ENCODE assay signal across 17 cellular contexts in the genomic region with DNA sequence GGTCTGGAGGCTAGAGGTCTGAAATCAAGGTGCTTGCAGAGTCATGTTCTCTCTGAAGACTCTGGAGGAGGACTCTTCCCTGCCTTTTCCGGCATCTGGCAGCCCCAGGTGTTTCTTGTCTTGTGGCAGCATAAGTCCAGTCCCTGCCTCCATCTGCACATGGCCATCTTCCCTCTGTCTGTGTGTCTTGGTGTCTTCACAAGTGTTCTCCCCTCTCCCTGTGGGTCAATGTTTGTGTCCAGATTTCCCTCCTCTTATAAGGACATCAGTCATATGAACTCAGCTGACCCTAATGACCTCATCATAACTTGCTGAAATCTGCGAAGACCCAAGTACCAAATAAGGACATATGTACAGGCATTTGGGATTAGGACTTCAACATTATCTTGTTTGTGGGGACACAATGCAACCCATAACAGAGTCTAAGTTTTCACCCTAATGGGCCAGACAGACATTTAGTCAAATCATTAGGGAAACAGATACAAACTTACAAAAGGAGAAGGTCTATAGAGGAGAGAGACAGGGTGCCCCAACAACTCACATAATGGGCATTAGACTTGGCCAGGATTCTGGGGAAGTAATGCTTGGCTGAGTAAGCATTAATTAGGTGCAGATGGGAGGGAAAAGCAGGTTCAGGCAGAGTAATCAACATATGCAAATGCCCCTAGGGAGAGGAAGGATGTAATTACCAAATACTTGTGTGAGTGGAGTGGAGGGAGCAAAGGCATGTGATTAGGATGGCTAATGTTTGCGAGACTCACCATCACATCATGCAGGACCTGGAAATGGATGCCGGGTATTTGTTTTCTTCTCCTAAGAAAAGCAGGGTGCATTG.
DNase-seq lines count a peak whose midpoint lies in the region; ATAC-seq lines count a peak whose summit lies in the region.
"Had no signal": no experiment of that assay in that cellular context is flagged by ENCODE, and none has a peak within 500 bp of the region (broad histone marks: within the 10 kb centered on the region; RNA-seq: fewer than 3 reads in every experiment).

No MANE protein-coding gene starts in this region.

- DNase-seq in AG08395 (ENCODE audit: low spot score) (peak; percentile 55), GM03348 (ENCODE audit: low spot score) (peak; percentile 21), NCI-H526 treated with DMSO at 0.1 percent for 48 hours (lab: John Stamatoyannopoulos, UW) (peak; percentile 57), fibroblast of peridontal ligament (ENCODE audit: extremely low read depth) (peak; percentile 87), NCI-H1092 (lab: John Stamatoyannopoulos, UW) (no peak)
- no peak for DNase-seq in activated CD4-positive, alpha-beta T cell treated with anti-CD3 and anti-CD28 coated beads, Interleukin-2, amount 10 ng/mL, durations not matched to agents 7 days and 5 days
- DNase-seq in activated CD8-positive, alpha-beta memory T cell treated with anti-CD3 and anti-CD28 coated beads, Interleukin-2, amount 50 U/mL, for 48 hours = no peak
- DNase-seq: CD4-positive, CD25-positive, alpha-beta regulatory T cell; effector memory CD4-positive, alpha-beta T cell; hypothalamus; midbrain; NCI-H774; stimulated activated CD4-positive, alpha-beta T cell treated with anti-CD3 and anti-CD28 coated beads, Interleukin-4, amount 100 ng/mL, for 24 hours; stimulated activated naive CD8-positive, alpha-beta T cell treated with anti-CD3 and anti-CD28 coated beads, Interleukin-15, amount 100 ng/mL, for 72 hours had no signal

- no peak overlapping the region for H3K27ac Mint-ChIP-seq in activated CD4-positive, alpha-beta T cell treated with anti-CD3 and anti-CD28 coated beads, Interleukin-2, amount 10 ng/mL, durations not matched to agents 7 days and 5 days
- H3K27ac Mint-ChIP-seq: CD4-positive, CD25-positive, alpha-beta regulatory T cell; progenitor cell of endocrine pancreas had no signal

- H3K9me3 Mint-ChIP-seq in activated CD4-positive, alpha-beta T cell treated with anti-CD3 and anti-CD28 coated beads, Interleukin-2, amount 10 ng/mL, durations not matched to agents 7 days and 5 days = peaks cover 3% of the 10 kb centered on the region
- H3K9me3 Mint-ChIP-seq: CD4-positive, CD25-positive, alpha-beta regulatory T cell had no signal

- H3K36me3 Mint-ChIP-seq in activated CD4-positive, alpha-beta T cell treated with anti-CD3 and anti-CD28 coated beads, Interleukin-2, amount 10 ng/mL, durations not matched to agents 7 days and 5 days (ENCODE audit: low read depth) = no peaks in the 10 kb centered on the region
- H3K36me3 Mint-ChIP-seq: CD4-positive, CD25-positive, alpha-beta regulatory T cell had no signal

- no peaks in the 10 kb centered on the region for H3K4me1 Mint-ChIP-seq in activated CD4-positive, alpha-beta T cell treated with anti-CD3 and anti-CD28 coated beads, Interleukin-2, amount 10 ng/mL, durations not matched to agents 7 days and 5 days
- H3K4me1 Mint-ChIP-seq: stimulated activated naive CD8-positive, alpha-beta T cell treated with anti-CD3 and anti-CD28 coated beads, Interleukin-15, amount 100 ng/mL, for 72 hours had no signal

- CTCF ChIA-PET in activated CD4-positive, alpha-beta T cell treated with anti-CD3 and anti-CD28 coated beads, Interleukin-2, amount 10 ng/mL, durations not matched to agents 7 days and 5 days (lab: Charles Lee) = no interaction called here

- no peaks in the 10 kb centered on the region for H3K27me3 Mint-ChIP-seq in activated CD4-positive, alpha-beta T cell treated with anti-CD3 and anti-CD28 coated beads, Interleukin-2, amount 10 ng/mL, durations not matched to agents 7 days and 5 days
- H3K27me3 Mint-ChIP-seq: CD4-positive, CD25-positive, alpha-beta regulatory T cell; stimulated activated naive CD8-positive, alpha-beta T cell treated with anti-CD3 and anti-CD28 coated beads, Interleukin-15, amount 100 ng/mL, for 72 hours had no signal

- POLR2A ChIA-PET in activated CD4-positive, alpha-beta T cell treated with anti-CD3 and anti-CD28 coated beads, Interleukin-2, amount 10 ng/mL, durations not matched to agents 7 days and 5 days (lab: Charles Lee) = no interaction called here

- no peak for ATAC-seq in GM21360 (IDR thresholded peaks at IDR 0.05; ENCODE audit: unreplicated experiment)
- ATAC-seq: activated CD4-positive, CD25-positive, alpha-beta regulatory T cell treated with anti-CD3 and anti-CD28 coated beads, Interleukin-2, amount 50 U/mL, for 24 hours; stimulated activated naive CD8-positive, alpha-beta T cell treated with anti-CD3 and anti-CD28 coated beads, Interleukin-15, amount 100 ng/mL, for 72 hours had no signal

- H3K4me3 Mint-ChIP-seq in activated CD4-positive, alpha-beta T cell treated with anti-CD3 and anti-CD28 coated beads, Interleukin-2, amount 10 ng/mL, durations not matched to agents 7 days and 5 days = no peak overlapping the region
- H3K4me3 Mint-ChIP-seq: CD4-positive, CD25-positive, alpha-beta regulatory T cell; stimulated activated naive CD8-positive, alpha-beta T cell treated with anti-CD3 and anti-CD28 coated beads, Interleukin-15, amount 100 ng/mL, for 72 hours had no signal

Comparison
In these comparisons a context has a peak if more than half of its experiments do, and no peak if none do; other contexts are left out.
1. DNase-seq: peak in AG08395 (single experiment), GM03348 (single experiment), NCI-H526 treated with DMSO at 0.1 percent for 48 hours (single experiment) and fibroblast of peridontal ligament (single experiment); none in activated CD4-positive, alpha-beta T cell treated with anti-CD3 and anti-CD28 coated beads, Interleukin-2, amount 10 ng/mL, durations not matched to agents 7 days and 5 days (single experiment), activated CD8-positive, alpha-beta memory T cell treated with anti-CD3 and anti-CD28 coated beads, Interleukin-2, amount 50 U/mL, for 48 hours (single experiment) and NCI-H1092 (single experiment).